ENCODE assay signal across 16 cellular contexts in the genomic region with DNA sequence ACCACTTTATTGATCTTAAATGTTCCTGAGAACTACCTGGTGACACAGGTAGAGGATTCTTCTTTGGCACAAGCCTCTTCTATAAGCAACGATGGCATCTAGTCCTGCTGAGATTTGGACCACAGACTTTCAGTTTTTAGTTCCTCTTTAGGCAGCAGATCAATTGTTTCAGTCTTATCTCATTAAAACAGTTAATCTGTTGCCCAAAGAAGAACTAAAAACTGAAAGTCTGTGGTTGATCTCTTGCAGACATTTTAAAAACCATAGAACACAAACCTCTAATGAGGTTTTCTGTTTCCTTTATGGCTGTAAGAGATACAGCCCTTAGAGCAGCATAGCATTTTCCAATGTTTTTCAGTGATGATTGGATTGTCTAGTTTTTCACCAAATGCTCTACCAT.
DNase-seq lines count a peak whose midpoint lies in the region; ATAC-seq and TF ChIP-seq lines count a peak whose summit lies in the region.
"Had no signal": no experiment of that assay in that cellular context is flagged by ENCODE, and none has a peak within 500 bp of the region (broad histone marks: within the 10 kb centered on the region; RNA-seq: fewer than 3 reads in every experiment).

No MANE protein-coding gene starts in this region.

- no peaks in the 10 kb centered on the region for H3K4me1 ChIP-seq in left lung
- H3K4me1 ChIP-seq: esophagus muscularis mucosa had no signal

- H3K4me1 Mint-ChIP-seq in activated naive CD4-positive, alpha-beta T cell treated with anti-CD3 and anti-CD28 coated beads for 36 hours (ENCODE audit: low read depth): no peaks in the 10 kb centered on the region
- H3K4me1 Mint-ChIP-seq in activated CD4-positive, alpha-beta T cell treated with anti-CD3 and anti-CD28 coated beads for 36 hours: no peaks in the 10 kb centered on the region
- H3K4me1 Mint-ChIP-seq: naive thymus-derived CD4-positive, alpha-beta T cell had no signal

- POLR2A ChIA-PET in activated CD4-positive, alpha-beta T cell treated with anti-CD3 and anti-CD28 coated beads for 36 hours (lab: Charles Lee): no interaction called here
- POLR2A ChIA-PET in HEK293T (lab: Yijun Ruan, JAX): no interaction called here

- no peak overlapping the region for H3K4me3 ChIP-seq in left lung
- H3K4me3 ChIP-seq: esophagus muscularis mucosa had no signal

- H3K36me3 ChIP-seq in left lung: no peaks in the 10 kb centered on the region
- H3K36me3 ChIP-seq: esophagus muscularis mucosa had no signal

- H3K27ac Mint-ChIP-seq in activated naive CD4-positive, alpha-beta T cell treated with anti-CD3 and anti-CD28 coated beads for 36 hours: no peak overlapping the region
- no peak overlapping the region for H3K27ac Mint-ChIP-seq in activated CD4-positive, alpha-beta T cell treated with anti-CD3 and anti-CD28 coated beads for 36 hours
- H3K27ac Mint-ChIP-seq: activated T-helper 2 cell treated with anti-CD3 and anti-CD28 coated beads, Interferon-gamma antibody, Interleukin-2, Interleukin-4, amounts not matched to agents 10 μg/mL and 5 μg/mL and 100 μg/mL, durations not matched to agents 14 hours and 24 hours and 36 hours; CD4-positive, alpha-beta T cell; naive thymus-derived CD4-positive, alpha-beta T cell had no signal

- no peaks in the 10 kb centered on the region for H3K36me3 Mint-ChIP-seq in activated naive CD4-positive, alpha-beta T cell treated with anti-CD3 and anti-CD28 coated beads for 36 hours (ENCODE audit: low read depth)
- H3K36me3 Mint-ChIP-seq in activated CD4-positive, alpha-beta T cell treated with anti-CD3 and anti-CD28 coated beads for 36 hours (ENCODE audit: low read depth): no peaks in the 10 kb centered on the region

- H3K9me3 Mint-ChIP-seq in activated naive CD4-positive, alpha-beta T cell treated with anti-CD3 and anti-CD28 coated beads for 36 hours: peaks cover 15% of the 10 kb centered on the region
- H3K9me3 Mint-ChIP-seq in activated CD4-positive, alpha-beta T cell treated with anti-CD3 and anti-CD28 coated beads for 36 hours (ENCODE audit: low read depth): peaks cover 13% of the 10 kb centered on the region

- no peak overlapping the region for H3K27ac ChIP-seq in left lung
- H3K27ac ChIP-seq: esophagus muscularis mucosa had no signal

- no peaks in the 10 kb centered on the region for H3K27me3 Mint-ChIP-seq in activated naive CD4-positive, alpha-beta T cell treated with anti-CD3 and anti-CD28 coated beads for 36 hours (ENCODE audit: low read depth)
- H3K27me3 Mint-ChIP-seq in activated CD4-positive, alpha-beta T cell treated with anti-CD3 and anti-CD28 coated beads for 36 hours: peaks cover 2% of the 10 kb centered on the region
- H3K27me3 Mint-ChIP-seq: CD4-positive, alpha-beta T cell; naive thymus-derived CD4-positive, alpha-beta T cell had no signal

- peaks cover 0 to 3% of the 10 kb centered on the region in 2 donors for H3K9me3 ChIP-seq in left lung

- H3K27me3 ChIP-seq in left lung: no peaks in the 10 kb centered on the region
- H3K27me3 ChIP-seq: esophagus muscularis mucosa had no signal

- CTCF ChIA-PET in activated naive CD4-positive, alpha-beta T cell treated with anti-CD3 and anti-CD28 coated beads for 36 hours (lab: Charles Lee): no interaction called here
- CTCF ChIA-PET in activated CD4-positive, alpha-beta T cell treated with anti-CD3 and anti-CD28 coated beads for 36 hours (lab: Charles Lee): no interaction called here
- CTCF ChIA-PET in HEK293T (lab: Yijun Ruan, JAX): no interaction called here

- intact Hi-C loops in activated naive CD4-positive, alpha-beta T cell treated with anti-CD3 and anti-CD28 coated beads for 36 hours (cut with micrococcal nuclease): no loop called here
- intact Hi-C loops in activated CD4-positive, alpha-beta T cell treated with anti-CD3 and anti-CD28 coated beads for 36 hours (cut with DNase I, micrococcal nuclease): no loop called here
- intact Hi-C loops in left lung (cut with DNase I): no loop called here

- peak; percentile 97 for ATAC-seq in GM18861 (IDR thresholded peaks at IDR 0.05; ENCODE audit: unreplicated experiment)
- ATAC-seq in GM21447 (IDR thresholded peaks at IDR 0.05; ENCODE audit: unreplicated experiment): peak; percentile 99
- peak; percentile 97 for ATAC-seq in HG03064 (IDR thresholded peaks at IDR 0.05; ENCODE audit: low read depth, unreplicated experiment)
- no peak for ATAC-seq in activated CD4-positive, alpha-beta T cell treated with anti-CD3 and anti-CD28 coated beads for 36 hours
- ATAC-seq in left lung: no peak
- ATAC-seq: naive thymus-derived CD4-positive, alpha-beta T cell; PC-3 had no signal

- DNase-seq in MV-4-11 (lab: John Stamatoyannopoulos, UW) (peak; percentile 88), left lung (no peak), HEK293T (ENCODE audit: extremely low spot score) (no peak)
- DNase-seq in activated naive CD4-positive, alpha-beta T cell treated with anti-CD3 and anti-CD28 coated beads for 36 hours: no peak
- no peak for DNase-seq in activated CD4-positive, alpha-beta T cell treated with anti-CD3 and anti-CD28 coated beads for 36 hours
- DNase-seq: caudate nucleus; CD4-positive, alpha-beta T cell; naive thymus-derived CD4-positive, alpha-beta T cell; NCI-H1694 treated with DMSO at 0.1 percent for 48 hours; PC-3; T1000 had no signal

- no peak overlapping the region for H3K4me3 Mint-ChIP-seq in activated naive CD4-positive, alpha-beta T cell treated with anti-CD3 and anti-CD28 coated beads for 36 hours
- H3K4me3 Mint-ChIP-seq in activated CD4-positive, alpha-beta T cell treated with anti-CD3 and anti-CD28 coated beads for 36 hours: no peak overlapping the region
- H3K4me3 Mint-ChIP-seq: CD4-positive, alpha-beta T cell; naive thymus-derived CD4-positive, alpha-beta T cell had no signal

- no peak for TF ChIP-seq CTCF in left lung (IDR thresholded peaks at IDR 0.05)

TF ChIP-seq in HEK293T, 16 proteins besides CTCF, POLR2A, EP300 and RAD21:
- TF ChIP-seq CTBP1 (IDR thresholded peaks at IDR 0.05; ENCODE audit: borderline replicate concordance) (no peak), SP1 (IDR thresholded peaks at IDR 0.05) (no peak), SUZ12 (IDR thresholded peaks at IDR 0.05) (no peak), HDGF (IDR thresholded peaks at IDR 0.05; ENCODE audit: borderline replicate concordance) (no peak), L3MBTL2 (conservative IDR thresholded peaks at IDR 0.05) (no peak), NFRKB (IDR thresholded peaks at IDR 0.05) (no peak)
- TF ChIP-seq, protein P1, sequence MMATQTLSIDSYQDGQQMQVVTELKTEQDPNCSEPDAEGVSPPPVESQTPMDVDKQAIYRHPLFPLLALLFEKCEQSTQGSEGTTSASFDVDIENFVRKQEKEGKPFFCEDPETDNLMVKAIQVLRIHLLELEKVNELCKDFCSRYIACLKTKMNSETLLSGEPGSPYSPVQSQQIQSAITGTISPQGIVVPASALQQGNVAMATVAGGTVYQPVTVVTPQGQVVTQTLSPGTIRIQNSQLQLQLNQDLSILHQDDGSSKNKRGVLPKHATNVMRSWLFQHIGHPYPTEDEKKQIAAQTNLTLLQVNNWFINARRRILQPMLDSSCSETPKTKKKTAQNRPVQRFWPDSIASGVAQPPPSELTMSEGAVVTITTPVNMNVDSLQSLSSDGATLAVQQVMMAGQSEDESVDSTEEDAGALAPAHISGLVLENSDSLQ (IDR thresholded peaks at IDR 0.05): no peak
TF ChIP-seq in HEK293T: peak in this region for 0.

Comparison
In these comparisons a context has a peak if more than half of its experiments do, and no peak if none do; other contexts are left out.
1. ATAC-seq: peak in GM18861 (single experiment), GM21447 (single experiment) and HG03064 (single experiment); none in activated CD4-positive, alpha-beta T cell treated with anti-CD3 and anti-CD28 coated beads for 36 hours (single experiment) and left lung (single experiment).